Comparison of ENCODE assay signal across 8 cellular contexts in the genomic region with DNA sequence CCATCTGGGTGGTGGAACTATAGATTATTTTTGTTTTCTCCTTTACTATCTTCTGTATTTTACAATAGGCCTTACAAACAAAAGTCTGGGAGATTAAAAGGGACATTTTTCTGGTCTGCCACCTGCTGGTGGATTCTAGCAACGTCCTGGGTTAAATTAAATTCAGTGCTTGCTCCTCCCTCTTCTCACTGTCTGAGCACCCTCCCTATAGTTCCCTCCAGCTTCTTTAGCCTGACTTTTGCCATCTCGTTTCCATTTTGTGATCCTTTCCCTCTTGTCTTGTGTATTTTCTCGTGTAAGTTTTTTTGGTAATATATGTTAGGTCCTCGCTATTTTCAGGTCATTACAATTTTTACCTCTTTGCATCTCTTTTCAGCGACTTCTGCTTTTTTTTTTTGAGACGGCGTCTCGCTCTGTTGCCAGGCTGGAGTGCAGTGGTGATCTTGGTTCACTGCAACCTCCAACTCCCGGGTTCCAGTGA. TPM values are rescaled to one million over a fixed set of nuclear protein-coding genes. Genes with fewer than 3 reads are reported as not detected.
DNase-seq lines count a peak whose midpoint lies in the region; ATAC-seq and TF ChIP-seq lines count a peak whose summit lies in the region.

No MANE protein-coding gene starts in this region.

- peak; percentile 81 for DNase-seq in A673 (ENCODE audit: low spot score)
- DNase-seq in NCI-H345 (lab: John Stamatoyannopoulos, UW) = peak; percentile 35
- peak; percentile 44 for DNase-seq in activated CD4-positive, alpha-beta T cell treated with anti-CD3 and anti-CD28 coated beads for 1 hour
- DNase-seq in colonic mucosa = peak; percentile 81
- DNase-seq in lower leg skin (ENCODE audit: low spot score in 2 of 2) = peak; percentile 68 to 91
- DNase-seq in stimulated activated CD8-positive, alpha-beta memory T cell treated with anti-CD3 and anti-CD28 coated beads, Interleukin-12 subunit alpha, Interleukin-12 subunit beta, amount 100 ng/mL, for 4 hours (ENCODE audit: low read depth) = peak; percentile 36

- no peaks in the 10 kb centered on the region for H3K9me3 ChIP-seq in A673 (ENCODE audit: low read depth, low read length, poor library complexity, severe bottlenecking)
- no peaks in the 10 kb centered on the region for H3K9me3 ChIP-seq in colonic mucosa

- TF ChIP-seq CTCF in A673 (conservative IDR thresholded peaks at IDR 0.05; ENCODE audit: low read depth, low read length) (peak; percentile 73), colonic mucosa (IDR thresholded peaks at IDR 0.05) (peak; percentile 63), lower leg skin (IDR thresholded peaks at IDR 0.05) (peak in 1 of 3 donors; percentile 86)

- no peaks in the 10 kb centered on the region for H3K27me3 ChIP-seq in A673 (replicated peaks; ENCODE audit: insufficient read depth, low read depth, low read length, poor library complexity)
- no peaks in the 10 kb centered on the region for H3K27me3 ChIP-seq in colonic mucosa

- no TSS peak for BruUV-seq in A673 (replicated peaks; lab: Mats Ljungman, UMichigan)

- CTCF ChIA-PET in A673 (lab: Charles Lee) = no interaction called here

- H3K27ac ChIP-seq in A673 (ENCODE audit: low read depth, low read length, poor library complexity, severe bottlenecking) (no peak overlapping the region), colonic mucosa (no peak overlapping the region)

- POLR2A ChIA-PET in A673 (lab: Charles Lee; ENCODE audit: low non-redundant PET) = no interaction called here

- H3K4me1 ChIP-seq in A673 (ENCODE audit: insufficient read depth, low read length, poor library complexity, severe bottlenecking) = no peaks in the 10 kb centered on the region
- no peaks in the 10 kb centered on the region for H3K4me1 ChIP-seq in colonic mucosa

- TF ChIP-seq POLR2A in lower leg skin (IDR thresholded peaks at IDR 0.05) = no peak

- no peak overlapping the region for H3K9ac ChIP-seq in colonic mucosa (ENCODE audit: low read depth in 2 of 2, low read length in 2 of 2)

- H3K36me3 ChIP-seq in A673 (ENCODE audit: insufficient read depth, low read length, poor library complexity, severe bottlenecking) (peaks cover 20% of the 10 kb centered on the region), colonic mucosa (no peaks in the 10 kb centered on the region)

- 44 to 45% methylated on average over 9 of the region's 9 CpGs for WGBS in lower leg skin, 2 donors

- H3K4me3 ChIP-seq in A673 (ENCODE audit: low read depth, low read length, poor library complexity, severe bottlenecking) (no peak overlapping the region), colonic mucosa (no peak overlapping the region), lower leg skin (ENCODE audit: low read depth, poor library complexity, severe bottlenecking) (no peak overlapping the region)

- ATAC-seq in GM18502 (IDR thresholded peaks at IDR 0.05; ENCODE audit: poor library complexity, unreplicated experiment) = peak; percentile 73
- ATAC-seq in HG02973 (IDR thresholded peaks at IDR 0.05; ENCODE audit: unreplicated experiment) = peak; percentile 79

- intact Hi-C loops in A673 (cut with micrococcal nuclease; ENCODE audit: unreplicated experiment) = loop anchor here (1.0 to 10.0 kb wide), 4 partner anchors 188 to 1056 kb away; no protein-coding TSS in a partner anchor
- intact Hi-C loops in colonic mucosa (cut with DNase I) = loop anchor here (10.0 kb wide), 1 partner anchor 59 kb away; the partner anchor contains the start of gene GDI2
- intact Hi-C loops in lower leg skin (cut with DNase I; ENCODE audit: low total_unique reads) = loop anchor here (10.0 kb wide), 1 partner anchor 189 kb away; the partner anchor contains the start of gene TASOR2

RNA-seq across cellular contexts. Expression of gene ANKRD16, which starts 16.1 kb away (rescaled TPM):
- total RNA-seq in A673 (2021) = 16.2 and 17.3 TPM in 2 replicates
- total RNA-seq in colonic mucosa = 1 to 10 TPM; 5.5 to 8.1 TPM
- total RNA-seq in lower leg skin = 10 to 100 TPM in 3 of 4 donors, 1 to 10 TPM in 1; 9.0 to 23.3 (median 16.6) TPM

RNA-seq across cellular contexts. Expression of gene FBH1, which starts 16.5 kb away (rescaled TPM):
- total RNA-seq in A673 (2021) (84.0 and 87.5 TPM in 2 replicates), colonic mucosa (10 to 100 TPM; 67.7 to 87.5 TPM), lower leg skin (100 to 1,000 TPM in 1 of 4 donors, 10 to 100 TPM in 3; 76.0 to 100 (median 92.2) TPM)
